In genomic region chr5:34576849-34577248, GRCh38 we compare ENCODE assay signal across 19 cellular contexts.
DNase-seq lines count a peak whose midpoint lies in the region; ATAC-seq, FAIRE-seq and TF ChIP-seq lines count a peak whose summit lies in the region.
"Had no signal": no experiment of that assay in that cellular context is flagged by ENCODE, and none has a peak within 500 bp of the region (broad histone marks: within the 10 kb centered on the region; RNA-seq: fewer than 3 reads in every experiment).

No MANE protein-coding gene starts in this region.

- peak overlapping the region; percentile 40 for H2AFZ ChIP-seq in PC-3 (ENCODE audit: low read length)

- H3K4me1 ChIP-seq in PC-3 (ENCODE audit: insufficient read depth, low read length) (peaks cover 12% of the 10 kb centered on the region), kidney (ENCODE audit: control insufficient read depth in 1 of 2, insufficient read depth in 1 of 2, low read depth in 1 of 2, low read length in 2 of 2) (no peaks in the 10 kb centered on the region), uterus (no peaks in the 10 kb centered on the region), body of pancreas (no peaks in the 10 kb centered on the region), foreskin keratinocyte (peaks cover 2% of the 10 kb centered on the region)

- H3K36me3 Mint-ChIP-seq in stimulated activated effector memory CD8-positive, alpha-beta T cell treated with anti-CD3 and anti-CD28 coated beads, Interleukin-12 subunit alpha, Interleukin-12 subunit beta, amount 100 ng/mL, for 72 hours: no peaks in the 10 kb centered on the region
- H3K36me3 Mint-ChIP-seq: CD14-positive monocyte had no signal

- H3K27ac ChIP-seq in PC-3 (ENCODE audit: low read length) (peak overlapping the region; percentile 70), kidney (ENCODE audit: low read depth in 2 of 2, low read length in 2 of 2) (peak overlapping the region in 1 of 2 donors; percentile 17), uterus (peak overlapping the region; percentile 55 to 75), body of pancreas (no peak overlapping the region), foreskin keratinocyte (no peak overlapping the region)
- H3K27ac ChIP-seq: SJSA1 had no signal

- POLR2A ChIA-PET in PC-3 (lab: Charles Lee; ENCODE audit: unreplicated experiment): no interaction called here

- H3K36me3 ChIP-seq in PC-3 (ENCODE audit: low read depth, low read length) (no peaks in the 10 kb centered on the region), kidney (ENCODE audit: control insufficient read depth in 1 of 2, insufficient read depth in 2 of 2, low read length in 2 of 2) (no peaks in the 10 kb centered on the region), uterus (no peaks in the 10 kb centered on the region), body of pancreas (replicated peaks in 1 of 2; ENCODE audit: insufficient read depth in 1 of 2, low read depth in 2 of 2) (no peaks in the 10 kb centered on the region)
- H3K36me3 ChIP-seq: SJSA1 had no signal

- H3K27ac Mint-ChIP-seq in stimulated activated effector memory CD8-positive, alpha-beta T cell treated with anti-CD3 and anti-CD28 coated beads, Interleukin-12 subunit alpha, Interleukin-12 subunit beta, amount 100 ng/mL, for 72 hours: no peak overlapping the region
- H3K27ac Mint-ChIP-seq: CD14-positive monocyte had no signal

- H3K79me2 ChIP-seq in PC-3 (ENCODE audit: low read length): no peaks in the 10 kb centered on the region

- H3K9me3 ChIP-seq in PC-3 (ENCODE audit: low read length): no peaks in the 10 kb centered on the region
- peaks cover 0 to 6% of the 10 kb centered on the region in 2 donors for H3K9me3 ChIP-seq in kidney (ENCODE audit: control insufficient read depth in 1 of 2, low read length in 2 of 2)
- H3K9me3 ChIP-seq in uterus: no peaks in the 10 kb centered on the region
- no peaks in the 10 kb centered on the region for H3K9me3 ChIP-seq in body of pancreas
- H3K9me3 ChIP-seq: SJSA1 had no signal

- DNase-seq in EL: peak; percentile 26
- peak; percentile 62 for DNase-seq in PC-3
- peak; percentile 72 for DNase-seq in kidney
- no peak for DNase-seq in uterus
- DNase-seq in body of pancreas: no peak
- DNase-seq in foreskin keratinocyte: no peak
- no peak for DNase-seq in stimulated activated effector memory CD8-positive, alpha-beta T cell treated with anti-CD3 and anti-CD28 coated beads, Interleukin-12 subunit alpha, Interleukin-12 subunit beta, amount 100 ng/mL, for 72 hours (ENCODE audit: low spot score in 2 of 2)
- DNase-seq: COR-L47, Kasumi-1, NCI-H1417 treated with DMSO at 0.1 percent for 48 hours, NCI-H2029 treated with DMSO at 0.1 percent for 48 hours, NCI-H510A treated with DMSO at 0.1 percent for 48 hours, RPMI8226, SW 1271 had no signal

- intact Hi-C loops in PC-3 (cut with micrococcal nuclease): loop anchor here (2.0 kb wide), 2 partner anchors 40 to 54 kb away; no protein-coding TSS in a partner anchor
- intact Hi-C loops in kidney (cut with DNase I): no loop called here
- intact Hi-C loops in uterus (cut with DNase I; ENCODE audit: low total_unique reads): no loop called here
- intact Hi-C loops in body of pancreas (cut with DNase I): no loop called here

- H3K4me2 ChIP-seq in PC-3 (ENCODE audit: low read length): peak overlapping the region; percentile 27; the same call in 1 of the 2 replicates

- H3K9me3 Mint-ChIP-seq in stimulated activated effector memory CD8-positive, alpha-beta T cell treated with anti-CD3 and anti-CD28 coated beads, Interleukin-12 subunit alpha, Interleukin-12 subunit beta, amount 100 ng/mL, for 72 hours: no peaks in the 10 kb centered on the region

- no peaks in the 10 kb centered on the region for H3K9me2 ChIP-seq in PC-3 (replicated peaks; ENCODE audit: low read length)

- WGBS in body of pancreas, 2 donors: 82 to 85% methylated on average over 6 of the region's 6 CpGs

- FAIRE-seq in kidney (lab: Jason Lieb, UNC): no peak
- FAIRE-seq: G401.6, H1 had no signal

- CTCF ChIA-PET in PC-3 (lab: Charles Lee): no interaction called here

- BruUV-seq in PC-3 (replicated peaks; lab: Mats Ljungman, UMichigan): no TSS peak

- no peaks in the 10 kb centered on the region for H4K20me1 ChIP-seq in PC-3 (ENCODE audit: low read length)

- no peak overlapping the region for H3K4me3 ChIP-seq in PC-3 (ENCODE audit: low read length)
- H3K4me3 ChIP-seq in kidney (ENCODE audit: low read length in 2 of 2): no peak overlapping the region
- no peak overlapping the region for H3K4me3 ChIP-seq in uterus
- H3K4me3 ChIP-seq in body of pancreas: no peak overlapping the region
- H3K4me3 ChIP-seq: SJSA1 had no signal

- H3K4me3 Mint-ChIP-seq in stimulated activated effector memory CD8-positive, alpha-beta T cell treated with anti-CD3 and anti-CD28 coated beads, Interleukin-12 subunit alpha, Interleukin-12 subunit beta, amount 100 ng/mL, for 72 hours: no peak overlapping the region
- H3K4me3 Mint-ChIP-seq: CD14-positive monocyte had no signal

- H3F3A ChIP-seq in PC-3 (ENCODE audit: low read length, unreplicated experiment): no peaks in the 10 kb centered on the region

- TF ChIP-seq CTCF in PC-3 (conservative IDR thresholded peaks at IDR 0.05; ENCODE audit: low read depth, low read length): no peak
- TF ChIP-seq CTCF in kidney (IDR thresholded peaks at IDR 0.05; ENCODE audit: borderline replicate concordance, extremely low read depth, insufficient read depth): no peak
- peak in 1 of 4 experiments; percentile 3 for TF ChIP-seq CTCF in uterus (IDR thresholded peaks at IDR 0.05)
- no peak for TF ChIP-seq CTCF in body of pancreas (IDR thresholded peaks at IDR 0.05)
- TF ChIP-seq CTCF in foreskin keratinocyte (conservative IDR thresholded peaks at IDR 0.05): no peak

- H3K27me3 ChIP-seq in PC-3 (ENCODE audit: low read length): no peaks in the 10 kb centered on the region
- H3K27me3 ChIP-seq in uterus: no peaks in the 10 kb centered on the region
- H3K27me3 ChIP-seq in body of pancreas: no peaks in the 10 kb centered on the region
- H3K27me3 ChIP-seq in foreskin keratinocyte: no peaks in the 10 kb centered on the region
- H3K27me3 ChIP-seq: SJSA1 had no signal

- TF ChIP-seq POLR2A in uterus (IDR thresholded peaks at IDR 0.05): no peak
- TF ChIP-seq POLR2A in body of pancreas (IDR thresholded peaks at IDR 0.05): no peak

- no peaks in the 10 kb centered on the region for H3K4me1 Mint-ChIP-seq in stimulated activated effector memory CD8-positive, alpha-beta T cell treated with anti-CD3 and anti-CD28 coated beads, Interleukin-12 subunit alpha, Interleukin-12 subunit beta, amount 100 ng/mL, for 72 hours
- H3K4me1 Mint-ChIP-seq: CD14-positive monocyte had no signal

- H3K9ac ChIP-seq in PC-3 (ENCODE audit: low read length) (peak overlapping the region; percentile 46; the same call in 1 of the 2 replicates), kidney (ENCODE audit: low read length in 2 of 2) (no peak overlapping the region)

- ATAC-seq in PC-3 (peak; percentile 80), body of pancreas (no peak), foreskin keratinocyte (no peak), GM19023 (IDR thresholded peaks at IDR 0.05; ENCODE audit: unreplicated experiment) (no peak)
- no peak for ATAC-seq in stimulated activated effector memory CD8-positive, alpha-beta T cell treated with anti-CD3 and anti-CD28 coated beads, Interleukin-12 subunit alpha, Interleukin-12 subunit beta, amount 100 ng/mL, for 72 hours

Comparison
In these comparisons a context has a peak if more than half of its experiments do, and no peak if none do; other contexts are left out.
1. DNase-seq: peak in EL (single experiment), PC-3 (single experiment) and kidney (single experiment); none in uterus (0 of 2), body of pancreas (0 of 4), foreskin keratinocyte (0 of 2) and stimulated activated effector memory CD8-positive, alpha-beta T cell treated with anti-CD3 and anti-CD28 coated beads, Interleukin-12 subunit alpha, Interleukin-12 subunit beta, amount 100 ng/mL, for 72 hours (0 of 2).
2. H3K27ac ChIP-seq: peak in PC-3 (single experiment) and uterus (2 of 2); none in body of pancreas (0 of 4) and foreskin keratinocyte (single experiment).